ENCODE assay signal across 1 cellular context in genomic region chr15:51342249-51342999, GRCh38.
TF ChIP-seq lines count a peak whose summit lies in the region.

No MANE protein-coding gene starts in this region.

TF ChIP-seq in HepG2, 621 proteins besides CTCF, POLR2A, EP300 and RAD21:
- TF ChIP-seq ZNF329 (CRISPR knock-in tag; IDR thresholded peaks at IDR 0.05; ENCODE audit: low read depth) (no peak), ZNF263 (CRISPR knock-in tag; IDR thresholded peaks at IDR 0.05) (no peak), FOSL2 (CRISPR knock-in tag; IDR thresholded peaks at IDR 0.05) (no peak), ZBTB10 (CRISPR knock-in tag; IDR thresholded peaks at IDR 0.05; ENCODE audit: borderline replicate concordance) (no peak), ZNF232 (CRISPR knock-in tag; IDR thresholded peaks at IDR 0.05; ENCODE audit: borderline replicate concordance) (no peak), ZNF34 (CRISPR knock-in tag; IDR thresholded peaks at IDR 0.05; ENCODE audit: borderline replicate concordance) (no peak), ZBTB20 (CRISPR knock-in tag; IDR thresholded peaks at IDR 0.05; ENCODE audit: borderline replicate concordance, low read depth) (no peak), ZNF44 (CRISPR knock-in tag; IDR thresholded peaks at IDR 0.05) (no peak), HOXD1 (CRISPR knock-in tag; IDR thresholded peaks at IDR 0.05) (no peak), ZNF275 (CRISPR knock-in tag; IDR thresholded peaks at IDR 0.05; ENCODE audit: borderline replicate concordance) (no peak), ZNF740 (CRISPR knock-in tag; IDR thresholded peaks at IDR 0.05) (no peak), ARID4A (CRISPR knock-in tag; IDR thresholded peaks at IDR 0.05; ENCODE audit: borderline replicate concordance) (no peak), ZNF672 (CRISPR knock-in tag; IDR thresholded peaks at IDR 0.05) (no peak), ZFP36 (IDR thresholded peaks at IDR 0.05; ENCODE audit: borderline replicate concordance, low read depth, low read length, partially characterized antibody) (no peak), RFX5 (IDR thresholded peaks at IDR 0.05; ENCODE audit: low read depth, low read length) (no peak), MAFF (IDR thresholded peaks at IDR 0.05; ENCODE audit: low read depth, low read length) (no peak), MZF1 (CRISPR knock-in tag; IDR thresholded peaks at IDR 0.05; ENCODE audit: borderline replicate concordance) (no peak), HCFC1 (IDR thresholded peaks at IDR 0.05; ENCODE audit: low read depth, low read length) (no peak), CENPT (CRISPR knock-in tag; IDR thresholded peaks at IDR 0.05; ENCODE audit: low read depth) (no peak), FOSL1 (CRISPR knock-in tag; IDR thresholded peaks at IDR 0.05; ENCODE audit: borderline replicate concordance) (no peak)
